In genomic region chr20:2663887-2664719, GRCh38 we compare ENCODE assay signal across 8 cellular contexts. TPM values are rescaled to one million over a fixed set of nuclear protein-coding genes. Genes with fewer than 3 reads are reported as not detected.
DNase-seq lines count a peak whose midpoint lies in the region; ATAC-seq, FAIRE-seq and TF ChIP-seq lines count a peak whose summit lies in the region.

TSS of gene IDH3B (minus strand) at chr20:2664216. CDS start at chr20:2664188, 28 bp downstream.

- POLR2A ChIA-PET in A673 (lab: Charles Lee; ENCODE audit: low non-redundant PET), result interaction anchor here (0.7 to 1.3 kb wide), 3 partner anchors 12 to 358 kb away, joined by 3 to 16 read pairs (median 4); partner anchors contain the start of gene NOP56

- peak within 1 kb of the TSS; percentile 76 for H3K27ac ChIP-seq in A673 (ENCODE audit: low read depth, low read length, poor library complexity, severe bottlenecking)
- H3K27ac ChIP-seq in smooth muscle cell (ENCODE audit: low read depth), result peak within 1 kb of the TSS; percentile 95

- intact Hi-C loops in A673 (cut with micrococcal nuclease; ENCODE audit: unreplicated experiment), result no loop called here

- peak within 1 kb of the TSS; percentile 70 for H2AFZ ChIP-seq in smooth muscle cell (ENCODE audit: low read depth)

- H3K4me3 ChIP-seq in A673 (ENCODE audit: low read depth, low read length, poor library complexity, severe bottlenecking) (peak within 1 kb of the TSS; percentile 84), WI38 (ENCODE audit: low read depth, low read length) (peak within 1 kb of the TSS; percentile 88), bronchial epithelial cell (ENCODE audit: low read depth, low read length) (peak within 1 kb of the TSS; percentile 79), smooth muscle cell (peak within 1 kb of the TSS; percentile 78)

- H3K4me1 ChIP-seq in A673 (ENCODE audit: insufficient read depth, low read length, poor library complexity, severe bottlenecking) (peaks cover 3% of the 10 kb centered on the region), smooth muscle cell (ENCODE audit: low read depth) (peaks cover 10% of the 10 kb centered on the region)

- H3K9me3 ChIP-seq in A673 (ENCODE audit: low read depth, low read length, poor library complexity, severe bottlenecking) (no peaks in the 10 kb centered on the region), smooth muscle cell (replicated peaks; ENCODE audit: low read depth) (no peaks in the 10 kb centered on the region)

- H3K36me3 ChIP-seq in A673 (ENCODE audit: insufficient read depth, low read length, poor library complexity, severe bottlenecking) (peaks cover 21% of the 10 kb centered on the region), bronchial epithelial cell (ENCODE audit: control insufficient read depth, insufficient read depth, low read length) (peaks cover 8% of the 10 kb centered on the region), smooth muscle cell (ENCODE audit: low read depth) (no peaks in the 10 kb centered on the region)

- TSS peak; percentile 100 for BruUV-seq in A673 (replicated peaks; lab: Mats Ljungman, UMichigan)

- CTCF ChIA-PET in A673 (lab: Charles Lee), result no interaction called here

- FAIRE-seq in bronchial epithelial cell (lab: Jason Lieb, UNC), result no peak

- peak; percentile 86 for ATAC-seq in GM18868 (IDR thresholded peaks at IDR 0.05; ENCODE audit: unreplicated experiment)
- ATAC-seq in HG03135 (IDR thresholded peaks at IDR 0.05; ENCODE audit: unreplicated experiment), result peak; percentile 82

- peaks cover 15% of the 10 kb centered on the region for H3K79me2 ChIP-seq in smooth muscle cell (ENCODE audit: low read depth)

- DNase-seq in A673 (ENCODE audit: low spot score), result peak; percentile 94
- DNase-seq in NCI-H2227 (lab: John Stamatoyannopoulos, UW; ENCODE audit: unreplicated experiment), result peak; percentile 95
- DNase-seq in bronchial epithelial cell (ENCODE audit: low read depth), result peak; percentile 80
- peak; percentile 91 for DNase-seq in iPS-NIHi7 (ENCODE audit: extremely low spot score)
- DNase-seq in smooth muscle cell (lab: John Stamatoyannopoulos, UW; ENCODE audit: unreplicated experiment), result peak; percentile 57

- H3K27me3 ChIP-seq in A673 (replicated peaks; ENCODE audit: insufficient read depth, low read depth, low read length, poor library complexity) (no peaks in the 10 kb centered on the region), bronchial epithelial cell (ENCODE audit: control insufficient read depth, insufficient read depth, low read length) (no peaks in the 10 kb centered on the region), smooth muscle cell (ENCODE audit: low read depth) (peaks cover 14% of the 10 kb centered on the region)

- WGBS in smooth muscle cell (ENCODE audit: low lambda C conversion rate), result 14% methylated on average over 40 of the region's 49 CpGs

- peaks cover under 1% of the 10 kb centered on the region for H3F3A ChIP-seq in smooth muscle cell (ENCODE audit: low read depth)

- H3K4me2 ChIP-seq in smooth muscle cell, result peak within 1 kb of the TSS; percentile 95

- no peak for TF ChIP-seq CTCF in A673 (conservative IDR thresholded peaks at IDR 0.05; ENCODE audit: low read depth, low read length)
- no peak for TF ChIP-seq CTCF in WI38 (IDR thresholded peaks at IDR 0.05; ENCODE audit: low read depth, low read length)
- TF ChIP-seq CTCF in bronchial epithelial cell (IDR thresholded peaks at IDR 0.05; ENCODE audit: insufficient read depth, low read length, severe bottlenecking), result no peak
- TF ChIP-seq CTCF in smooth muscle cell (IDR thresholded peaks at IDR 0.05; ENCODE audit: borderline replicate concordance, insufficient read depth, poor library complexity, severe bottlenecking), result no peak

- H3K9ac ChIP-seq in smooth muscle cell (ENCODE audit: low read depth), result peak within 1 kb of the TSS; percentile 94

- no peaks in the 10 kb centered on the region for H4K20me1 ChIP-seq in smooth muscle cell (ENCODE audit: low read depth)

RNA-seq across cellular contexts. Expression of gene IDH3B, which starts in this region (rescaled TPM):
- total RNA-seq in A673 (2021) (135 and 146 TPM in 2 replicates), bronchial epithelial cell (96.0 and 103 TPM in 2 replicates), smooth muscle cell (64.2 and 72.3 TPM in 2 replicates)
- 89.6 and 122 TPM in 2 replicates for polyA plus RNA-seq in smooth muscle cell

Comparison
In these comparisons a context has a peak if more than half of its experiments do, and no peak if none do; other contexts are left out.
1. Peak in every context shown above with its lines: DNase-seq, ATAC-seq, H3K4me3 ChIP-seq and H3K27ac ChIP-seq.